ENCODE assay signal across 8 cellular contexts in the genomic region with DNA sequence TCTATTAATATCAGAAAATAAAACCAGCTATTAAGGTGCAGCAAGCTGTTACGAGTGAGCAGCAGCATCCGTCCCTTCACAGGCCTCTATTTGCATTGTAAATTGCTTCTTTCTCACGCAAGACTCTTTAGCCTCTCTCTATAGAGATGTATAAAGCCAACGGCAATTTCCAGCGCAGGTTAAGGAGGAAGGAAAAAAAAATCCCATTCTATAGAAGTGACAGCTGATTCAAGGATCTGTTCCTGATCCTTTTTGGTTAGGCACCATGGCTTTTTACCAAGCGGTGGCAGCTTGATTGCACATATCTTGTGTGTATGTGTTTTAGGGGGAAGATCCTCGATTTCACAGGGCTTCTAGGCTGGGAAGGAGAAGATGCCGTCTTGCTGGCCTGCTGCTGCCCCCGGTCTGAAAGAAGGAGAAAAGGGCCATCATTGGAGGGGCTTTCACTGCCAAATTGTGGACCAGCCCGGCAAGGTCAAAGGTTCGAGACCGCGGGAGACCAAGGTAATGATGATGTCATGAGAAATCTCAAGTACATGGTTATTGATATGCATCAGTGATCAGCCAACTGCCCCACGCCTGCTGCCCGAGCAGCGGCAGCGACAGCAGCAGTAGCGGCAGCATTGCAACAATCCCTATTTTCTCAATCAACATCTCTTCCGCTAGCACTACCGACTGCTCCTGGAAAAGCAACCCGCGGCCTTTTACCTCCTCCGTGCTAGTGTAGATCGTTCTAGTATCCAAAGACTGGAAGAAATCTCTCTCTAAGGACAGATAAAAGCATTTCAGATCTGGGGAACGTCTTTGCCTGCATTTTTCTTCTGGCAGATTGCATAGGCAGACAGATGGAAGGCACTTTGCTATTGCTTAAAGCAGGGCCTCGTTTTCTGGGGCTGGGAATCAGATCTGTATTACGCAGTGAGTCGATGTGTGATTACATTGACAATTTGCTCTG.
DNase-seq lines count a peak whose midpoint lies in the region; ATAC-seq and TF ChIP-seq lines count a peak whose summit lies in the region.

No MANE protein-coding gene starts in this region.

- BruUV-seq in Panc1 (replicated peaks; lab: Mats Ljungman, UMichigan), result no TSS peak

- peak; percentile 67 for ATAC-seq in GM18861 (IDR thresholded peaks at IDR 0.05; ENCODE audit: unreplicated experiment)
- ATAC-seq in HG03025 (IDR thresholded peaks at IDR 0.05; ENCODE audit: low FRiP score, unreplicated experiment), result peak; percentile 84
- ATAC-seq in Panc1, result peak; percentile 69
- ATAC-seq in gastroesophageal sphincter, result no peak

- POLR2A ChIA-PET in Panc1 (lab: Charles Lee), result no interaction called here

- peak overlapping the region; percentile 96 for H3K27ac ChIP-seq in Panc1 (ENCODE audit: low read length)
- peak overlapping the region in 1 of 4 donors; percentile 0 for H3K27ac ChIP-seq in gastroesophageal sphincter
- H3K27ac ChIP-seq in temporal lobe (ENCODE audit: low read depth, low read length), result peak overlapping the region; percentile 69

- TF ChIP-seq CTCF in Panc1 (IDR thresholded peaks at IDR 0.05) (no peak), gastroesophageal sphincter (IDR thresholded peaks at IDR 0.05) (no peak)

- WGBS in gastroesophageal sphincter (ENCODE audit: low coverage in 1 of 2), 2 donors, result 7 to 10% methylated on average over 19 to 26 of the region's 28 CpGs

- peak; percentile 8 for DNase-seq in A172 (ENCODE audit: low spot score)
- no peak for DNase-seq in Panc1 (ENCODE audit: low read depth, low spot score)
- DNase-seq in NCI-H2107 (lab: John Stamatoyannopoulos, UW), result no peak
- no peak for DNase-seq in stimulated activated CD8-positive, alpha-beta memory T cell treated with anti-CD3 and anti-CD28 coated beads, Interleukin-4, amount 100 ng/mL, for 48 hours

- in situ Hi-C loops in Panc1 (cut with HindIII; ENCODE audit: low pct_unique_long_range_greater_than_20kb, low sequenced_read_pairs), result no loop called here

- H3K36me3 ChIP-seq in Panc1 (ENCODE audit: control insufficient read depth, insufficient read depth, low read length), result peaks cover 2% of the 10 kb centered on the region; the same call in 1 of the 2 replicates
- H3K36me3 ChIP-seq in gastroesophageal sphincter, result no peaks in the 10 kb centered on the region

- intact Hi-C loops in Panc1 (cut with micrococcal nuclease; ENCODE audit: unreplicated experiment), result no loop called here

- H3K27me3 ChIP-seq in Panc1 (ENCODE audit: control insufficient read depth, insufficient read depth, low read length) (no peaks in the 10 kb centered on the region), gastroesophageal sphincter (peaks cover 100% of the 10 kb centered on the region)

- CTCF ChIA-PET in Panc1 (lab: Charles Lee), result no interaction called here

- TF ChIP-seq EP300 in gastroesophageal sphincter (IDR thresholded peaks at IDR 0.05), result no peak

- H3K4me3 ChIP-seq in Panc1 (ENCODE audit: low read depth in 2 of 2, low read length in 2 of 2) (peak overlapping the region; percentile 58 to 87), gastroesophageal sphincter (peak overlapping the region; percentile 27 to 36)

- H3K4me1 ChIP-seq in Panc1 (ENCODE audit: control insufficient read depth, insufficient read depth, low read length) (peaks cover 40% of the 10 kb centered on the region), gastroesophageal sphincter (peaks cover 0 to 17% (median 0%) of the 10 kb centered on the region in 3 donors)

- H3K9me3 ChIP-seq in Panc1 (ENCODE audit: control insufficient read depth, insufficient read depth, low read depth, low read length) (no peaks in the 10 kb centered on the region), gastroesophageal sphincter (no peaks in the 10 kb centered on the region)

- TF ChIP-seq POLR2A in gastroesophageal sphincter (IDR thresholded peaks at IDR 0.05), result no peak
